13 cellular contexts compared by ENCODE assay signal in genomic region chr21:15121655-15122120, GRCh38. TPM values are rescaled to one million over a fixed set of nuclear protein-coding genes. Genes with fewer than 3 reads are reported as not detected.
DNase-seq lines count a peak whose midpoint lies in the region; ATAC-seq, FAIRE-seq and TF ChIP-seq lines count a peak whose summit lies in the region.
"Had no signal": no experiment of that assay in that cellular context is flagged by ENCODE, and none has a peak within 500 bp of the region (broad histone marks: within the 10 kb centered on the region; RNA-seq: fewer than 3 reads in every experiment).

No MANE protein-coding gene starts in this region.

- no peaks in the 10 kb centered on the region for H3K36me3 ChIP-seq in brain microvascular endothelial cell (replicated peaks)
- H3K36me3 ChIP-seq in gastrocnemius medialis: no peaks in the 10 kb centered on the region

- H3K4me1 ChIP-seq in gastrocnemius medialis: peaks cover 22 to 26% of the 10 kb centered on the region in 2 donors

- H3K4me3 Mint-ChIP-seq in activated naive CD8-positive, alpha-beta T cell treated with anti-CD3 and anti-CD28 coated beads for 36 hours: no peak overlapping the region
- H3K4me3 Mint-ChIP-seq in activated T-helper 17 cell treated with anti-CD3 and anti-CD28 coated beads, Interleukin-2, amount 50 U/mL, for 72 hours: no peak overlapping the region
- H3K4me3 Mint-ChIP-seq: dendritic cell treated with granulocyte-macrophage colony-stimulating factor and Interleukin-4, amounts not matched to agents 40 ng/mL and 50 ng/mL, for 4 days; stimulated activated naive B cell treated with anti-CD40 and anti-IgM and Interleukin-4, amounts not matched to agents 10 μg/mL and 1 μg/mL and 100 μg/mL, for 72 hours had no signal

- H3K4me1 Mint-ChIP-seq in activated naive CD8-positive, alpha-beta T cell treated with anti-CD3 and anti-CD28 coated beads for 36 hours: no peaks in the 10 kb centered on the region
- no peaks in the 10 kb centered on the region for H3K4me1 Mint-ChIP-seq in activated T-helper 17 cell treated with anti-CD3 and anti-CD28 coated beads, Interleukin-2, amount 50 U/mL, for 72 hours

- peak; percentile 3 for DNase-seq in H54 (ENCODE audit: insufficient read length, low spot score)
- peak; percentile 34 for DNase-seq in brain microvascular endothelial cell
- DNase-seq in iPS-NIHi11 (ENCODE audit: low spot score): peak; percentile 42
- peak; percentile 83 to 88 for DNase-seq in gastrocnemius medialis
- no peak for DNase-seq in NCI-H187 (lab: John Stamatoyannopoulos, UW)
- no peak for DNase-seq in activated naive CD8-positive, alpha-beta T cell treated with anti-CD3 and anti-CD28 coated beads for 36 hours
- no peak for DNase-seq in cerebellar nuclear complex (lab: John Stamatoyannopoulos, UW)
- DNase-seq: activated CD4-positive, alpha-beta T cell treated with anti-CD3 and anti-CD28 coated beads, Interleukin-2, amount 50 U/mL, for 1 hour; EL; stimulated activated naive B cell treated with anti-CD40 and anti-IgM and Interleukin-4, amounts not matched to agents 10 μg/mL and 1 μg/mL and 100 μg/mL, for 72 hours had no signal

- FAIRE-seq in H54 (lab: Jason Lieb, UNC): peak; percentile 78

- intact Hi-C loops in gastrocnemius medialis (cut with DNase I; ENCODE audit: low total_unique reads): loop anchor here (1.0 to 10.0 kb wide), 5 partner anchors 56 to 613 kb away; no protein-coding TSS in a partner anchor

- no peak for TF ChIP-seq POLR2A in H54 (IDR thresholded peaks at IDR 0.05; ENCODE audit: low read depth, low read length)
- no peak for TF ChIP-seq POLR2A in gastrocnemius medialis (IDR thresholded peaks at IDR 0.05)

- H3K27me3 ChIP-seq in brain microvascular endothelial cell (replicated peaks): no peaks in the 10 kb centered on the region
- no peaks in the 10 kb centered on the region for H3K27me3 ChIP-seq in gastrocnemius medialis

- H3K9me3 ChIP-seq in gastrocnemius medialis: no peaks in the 10 kb centered on the region

- H3K4me3 ChIP-seq in brain microvascular endothelial cell (ENCODE audit: low read depth, low read length) (no peak overlapping the region), gastrocnemius medialis (peak overlapping the region; percentile 1 to 37 (median 18))

- H3K9me3 Mint-ChIP-seq in activated naive CD8-positive, alpha-beta T cell treated with anti-CD3 and anti-CD28 coated beads for 36 hours: no peaks in the 10 kb centered on the region
- no peaks in the 10 kb centered on the region for H3K9me3 Mint-ChIP-seq in activated T-helper 17 cell treated with anti-CD3 and anti-CD28 coated beads, Interleukin-2, amount 50 U/mL, for 72 hours
- H3K9me3 Mint-ChIP-seq: dendritic cell treated with granulocyte-macrophage colony-stimulating factor and Interleukin-4, amounts not matched to agents 40 ng/mL and 50 ng/mL, for 4 days; stimulated activated naive B cell treated with anti-CD40 and anti-IgM and Interleukin-4, amounts not matched to agents 10 μg/mL and 1 μg/mL and 100 μg/mL, for 72 hours had no signal

- no peak overlapping the region for H3K27ac Mint-ChIP-seq in activated naive CD8-positive, alpha-beta T cell treated with anti-CD3 and anti-CD28 coated beads for 36 hours
- H3K27ac Mint-ChIP-seq in activated T-helper 17 cell treated with anti-CD3 and anti-CD28 coated beads, Interleukin-2, amount 50 U/mL, for 72 hours: no peak overlapping the region
- H3K27ac Mint-ChIP-seq: dendritic cell treated with granulocyte-macrophage colony-stimulating factor and Interleukin-4, amounts not matched to agents 40 ng/mL and 50 ng/mL, for 4 days; stimulated activated naive B cell treated with anti-CD40 and anti-IgM and Interleukin-4, amounts not matched to agents 10 μg/mL and 1 μg/mL and 100 μg/mL, for 72 hours had no signal

- peak; percentile 90 to 91 for ATAC-seq in gastrocnemius medialis
- no peak for ATAC-seq in activated T-helper 17 cell treated with anti-CD3 and anti-CD28 coated beads, Interleukin-2, amount 50 U/mL, for 72 hours (replicated peaks)
- ATAC-seq: stimulated activated naive B cell treated with anti-CD40 and anti-IgM and Interleukin-4, amounts not matched to agents 10 μg/mL and 1 μg/mL and 100 μg/mL, for 72 hours had no signal

- no peaks in the 10 kb centered on the region for H3K36me3 Mint-ChIP-seq in activated naive CD8-positive, alpha-beta T cell treated with anti-CD3 and anti-CD28 coated beads for 36 hours
- H3K36me3 Mint-ChIP-seq in activated T-helper 17 cell treated with anti-CD3 and anti-CD28 coated beads, Interleukin-2, amount 50 U/mL, for 72 hours (ENCODE audit: low read depth): no peaks in the 10 kb centered on the region
- H3K36me3 Mint-ChIP-seq: stimulated activated naive B cell treated with anti-CD40 and anti-IgM and Interleukin-4, amounts not matched to agents 10 μg/mL and 1 μg/mL and 100 μg/mL, for 72 hours had no signal

- in situ Hi-C loops in brain microvascular endothelial cell (cut with HindIII; ENCODE audit: low pct_ligation_motif_present, low sequenced_read_pairs) (no loop called here), gastrocnemius medialis (cut with MboI; ENCODE audit: low sequenced_read_pairs in 4 of 4) (no loop called here)

- H3K27ac ChIP-seq in brain microvascular endothelial cell (no peak overlapping the region), gastrocnemius medialis (peak overlapping the region; percentile 76 to 90 (median 88))
- H3K27ac ChIP-seq: HL-60 had no signal

- H3K27me3 Mint-ChIP-seq in activated naive CD8-positive, alpha-beta T cell treated with anti-CD3 and anti-CD28 coated beads for 36 hours: peaks cover 11% of the 10 kb centered on the region
- H3K27me3 Mint-ChIP-seq in activated T-helper 17 cell treated with anti-CD3 and anti-CD28 coated beads, Interleukin-2, amount 50 U/mL, for 72 hours: peaks cover 3% of the 10 kb centered on the region

- TF ChIP-seq CTCF in brain microvascular endothelial cell (IDR thresholded peaks at IDR 0.05; ENCODE audit: low read depth, low read length, missing control alignments): no peak
- no peak for TF ChIP-seq CTCF in gastrocnemius medialis (IDR thresholded peaks at IDR 0.05 in 4 of 5, conservative IDR thresholded peaks at IDR 0.05 in 1 of 5)

RNA-seq across cellular contexts. Expression of gene NRIP1, which starts 56.9 kb away (rescaled TPM):
- total RNA-seq in gastrocnemius medialis: 10 to 100 TPM; 35.7 to 63.7 (median 41.0) TPM
- total RNA-seq in activated naive CD8-positive, alpha-beta T cell treated with anti-CD3 and anti-CD28 coated beads for 36 hours: 10 to 100 TPM; 26.0 to 28.3 TPM
- 1 to 10 TPM; 6.9 to 7.6 TPM for total RNA-seq in activated T-helper 17 cell treated with anti-CD3 and anti-CD28 coated beads, Interleukin-2, amount 50 U/mL, for 72 hours

Comparison
In these comparisons a context has a peak if more than half of its experiments do, and no peak if none do; other contexts are left out.
1. DNase-seq: peak in H54 (single experiment), brain microvascular endothelial cell (single experiment), iPS-NIHi11 (single experiment) and gastrocnemius medialis (2 of 2); none in NCI-H187 (0 of 2), activated naive CD8-positive, alpha-beta T cell treated with anti-CD3 and anti-CD28 coated beads for 36 hours (single experiment) and cerebellar nuclear complex (0 of 2).